1 cellular context compared by ENCODE assay signal in genomic region chr2:195644708-195645107, GRCh38.
TF ChIP-seq lines count a peak whose summit lies in the region.

No MANE protein-coding gene starts in this region.

TF ChIP-seq in HEK293, 187 proteins besides CTCF, POLR2A, EP300 and RAD21 (continued from another document):
- TF ChIP-seq ZBTB11 (tag by site-specific recombination; conservative IDR thresholded peaks at IDR 0.05; ENCODE audit: low read depth): peak; percentile 46
- peak; percentile 56; the same call in 1 of the 2 replicates for TF ChIP-seq ZNF140 (tag by site-specific recombination; IDR thresholded peaks at IDR 0.05)
- TF ChIP-seq ZNF426 (tag by site-specific recombination; IDR thresholded peaks at IDR 0.05): peak; percentile 43
- TF ChIP-seq ZNF433 (tag by site-specific recombination; IDR thresholded peaks at IDR 0.05; ENCODE audit: low read depth): 0 out of 2 replicates have a peak, but pooled peaks have one; percentile 7
- TF ChIP-seq ZNF560 (tag by site-specific recombination; IDR thresholded peaks at IDR 0.05; ENCODE audit: borderline replicate concordance): 0 out of 2 replicates have a peak, but pooled peaks have one; percentile 27
